Comparison of ENCODE assay signal across 1 cellular context in genomic region chr19:45097450-45097775, GRCh38.
TF ChIP-seq lines count a peak whose summit lies in the region.

No MANE protein-coding gene starts in this region.

TF ChIP-seq in A549, 52 proteins besides CTCF, POLR2A, EP300 and RAD21 (continued from another document):
- TF ChIP-seq, protein P1, sequence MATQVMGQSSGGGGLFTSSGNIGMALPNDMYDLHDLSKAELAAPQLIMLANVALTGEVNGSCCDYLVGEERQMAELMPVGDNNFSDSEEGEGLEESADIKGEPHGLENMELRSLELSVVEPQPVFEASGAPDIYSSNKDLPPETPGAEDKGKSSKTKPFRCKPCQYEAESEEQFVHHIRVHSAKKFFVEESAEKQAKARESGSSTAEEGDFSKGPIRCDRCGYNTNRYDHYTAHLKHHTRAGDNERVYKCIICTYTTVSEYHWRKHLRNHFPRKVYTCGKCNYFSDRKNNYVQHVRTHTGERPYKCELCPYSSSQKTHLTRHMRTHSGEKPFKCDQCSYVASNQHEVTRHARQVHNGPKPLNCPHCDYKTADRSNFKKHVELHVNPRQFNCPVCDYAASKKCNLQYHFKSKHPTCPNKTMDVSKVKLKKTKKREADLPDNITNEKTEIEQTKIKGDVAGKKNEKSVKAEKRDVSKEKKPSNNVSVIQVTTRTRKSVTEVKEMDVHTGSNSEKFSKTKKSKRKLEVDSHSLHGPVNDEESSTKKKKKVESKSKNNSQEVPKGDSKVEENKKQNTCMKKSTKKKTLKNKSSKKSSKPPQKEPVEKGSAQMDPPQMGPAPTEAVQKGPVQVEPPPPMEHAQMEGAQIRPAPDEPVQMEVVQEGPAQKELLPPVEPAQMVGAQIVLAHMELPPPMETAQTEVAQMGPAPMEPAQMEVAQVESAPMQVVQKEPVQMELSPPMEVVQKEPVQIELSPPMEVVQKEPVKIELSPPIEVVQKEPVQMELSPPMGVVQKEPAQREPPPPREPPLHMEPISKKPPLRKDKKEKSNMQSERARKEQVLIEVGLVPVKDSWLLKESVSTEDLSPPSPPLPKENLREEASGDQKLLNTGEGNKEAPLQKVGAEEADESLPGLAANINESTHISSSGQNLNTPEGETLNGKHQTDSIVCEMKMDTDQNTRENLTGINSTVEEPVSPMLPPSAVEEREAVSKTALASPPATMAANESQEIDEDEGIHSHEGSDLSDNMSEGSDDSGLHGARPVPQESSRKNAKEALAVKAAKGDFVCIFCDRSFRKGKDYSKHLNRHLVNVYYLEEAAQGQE (IDR thresholded peaks at IDR 0.05), result no peak
- TF ChIP-seq MAZ (IDR thresholded peaks at IDR 0.05; ENCODE audit: borderline replicate concordance, low read depth, low read length) (no peak), FOSB (CRISPR knock-in tag; IDR thresholded peaks at IDR 0.05) (no peak), TFCP2L1 (CRISPR knock-in tag; IDR thresholded peaks at IDR 0.05) (no peak), ZSCAN20 (CRISPR knock-in tag; IDR thresholded peaks at IDR 0.05) (no peak), CBX8 (IDR thresholded peaks at IDR 0.05) (no peak), ZFP36 (IDR thresholded peaks at IDR 0.05; ENCODE audit: borderline replicate concordance, partially characterized antibody) (no peak), RCOR1 (IDR thresholded peaks at IDR 0.05; ENCODE audit: low read depth, low read length) (no peak)
- TF ChIP-seq, protein P2, sequence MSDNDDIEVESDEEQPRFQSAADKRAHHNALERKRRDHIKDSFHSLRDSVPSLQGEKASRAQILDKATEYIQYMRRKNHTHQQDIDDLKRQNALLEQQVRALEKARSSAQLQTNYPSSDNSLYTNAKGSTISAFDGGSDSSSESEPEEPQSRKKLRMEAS (IDR thresholded peaks at IDR 0.05), result no peak
